ENCODE assay signal across 1 cellular context in the genomic region with DNA sequence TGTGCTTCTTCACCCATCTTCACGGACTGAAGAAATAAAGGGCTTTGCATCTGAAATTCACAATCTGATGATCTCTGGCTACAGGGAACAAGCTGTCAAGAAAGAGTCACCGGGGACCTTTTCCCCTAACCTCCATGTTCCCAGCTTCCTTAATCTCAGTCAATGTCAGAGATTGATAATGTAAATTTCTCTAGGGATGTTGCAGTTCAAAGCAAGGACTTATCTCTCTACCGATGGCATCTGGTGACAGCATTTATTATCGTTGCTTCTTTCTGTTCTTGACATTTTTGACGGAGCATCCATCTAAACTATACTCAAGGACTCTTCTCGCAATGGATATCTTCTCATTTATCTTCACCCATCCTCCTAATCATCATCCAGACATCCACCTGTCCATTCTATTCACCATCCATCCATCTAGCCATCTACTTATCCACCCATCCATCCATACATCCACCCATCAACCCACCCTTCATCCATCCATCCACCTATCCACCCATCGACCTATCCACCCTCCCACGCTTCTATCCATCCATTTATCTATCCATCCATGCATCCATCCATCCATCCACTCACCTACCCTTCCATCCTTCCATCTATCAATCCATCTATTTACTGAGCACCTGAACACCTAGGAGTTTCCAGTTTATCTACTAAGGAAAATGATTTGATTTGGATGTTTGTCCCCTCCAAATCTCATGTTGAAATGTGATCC.
TF ChIP-seq lines count a peak whose summit lies in the region.

No MANE protein-coding gene starts in this region.

TF ChIP-seq in IMR-90, 13 proteins besides CTCF, POLR2A, EP300 and RAD21:
- TF ChIP-seq, protein P1, sequence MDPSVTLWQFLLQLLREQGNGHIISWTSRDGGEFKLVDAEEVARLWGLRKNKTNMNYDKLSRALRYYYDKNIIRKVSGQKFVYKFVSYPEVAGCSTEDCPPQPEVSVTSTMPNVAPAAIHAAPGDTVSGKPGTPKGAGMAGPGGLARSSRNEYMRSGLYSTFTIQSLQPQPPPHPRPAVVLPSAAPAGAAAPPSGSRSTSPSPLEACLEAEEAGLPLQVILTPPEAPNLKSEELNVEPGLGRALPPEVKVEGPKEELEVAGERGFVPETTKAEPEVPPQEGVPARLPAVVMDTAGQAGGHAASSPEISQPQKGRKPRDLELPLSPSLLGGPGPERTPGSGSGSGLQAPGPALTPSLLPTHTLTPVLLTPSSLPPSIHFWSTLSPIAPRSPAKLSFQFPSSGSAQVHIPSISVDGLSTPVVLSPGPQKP (IDR thresholded peaks at IDR 0.05; ENCODE audit: borderline replicate concordance, low read depth, low read length), result no peak
- TF ChIP-seq NFE2L2 (IDR thresholded peaks at IDR 0.05; ENCODE audit: low read depth, low read length), result no peak
- TF ChIP-seq RFX5 (IDR thresholded peaks at IDR 0.05; ENCODE audit: low read depth, low read length), result no peak
- no peak for TF ChIP-seq CEBPB (IDR thresholded peaks at IDR 0.05; ENCODE audit: low read depth, low read length)
- no peak for TF ChIP-seq MAFK (IDR thresholded peaks at IDR 0.05; ENCODE audit: low read depth, low read length)
- TF ChIP-seq FOS (IDR thresholded peaks at IDR 0.05; ENCODE audit: low read depth, low read length), result no peak
- no peak for TF ChIP-seq CHD1 (IDR thresholded peaks at IDR 0.05; ENCODE audit: low read depth, low read length)
- TF ChIP-seq, protein P2, sequence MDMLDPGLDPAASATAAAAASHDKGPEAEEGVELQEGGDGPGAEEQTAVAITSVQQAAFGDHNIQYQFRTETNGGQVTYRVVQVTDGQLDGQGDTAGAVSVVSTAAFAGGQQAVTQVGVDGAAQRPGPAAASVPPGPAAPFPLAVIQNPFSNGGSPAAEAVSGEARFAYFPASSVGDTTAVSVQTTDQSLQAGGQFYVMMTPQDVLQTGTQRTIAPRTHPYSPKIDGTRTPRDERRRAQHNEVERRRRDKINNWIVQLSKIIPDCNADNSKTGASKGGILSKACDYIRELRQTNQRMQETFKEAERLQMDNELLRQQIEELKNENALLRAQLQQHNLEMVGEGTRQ (IDR thresholded peaks at IDR 0.05; ENCODE audit: low read depth, low read length), result no peak
- no peak for TF ChIP-seq RCOR1 (IDR thresholded peaks at IDR 0.05; ENCODE audit: insufficient replicate concordance, low read length)
- TF ChIP-seq BHLHE40 (IDR thresholded peaks at IDR 0.05; ENCODE audit: low read depth, low read length), result no peak
- no peak for TF ChIP-seq MXI1 (IDR thresholded peaks at IDR 0.05; ENCODE audit: borderline replicate concordance, low read depth, low read length)
